ENCODE assay signal across 8 cellular contexts in the genomic region with DNA sequence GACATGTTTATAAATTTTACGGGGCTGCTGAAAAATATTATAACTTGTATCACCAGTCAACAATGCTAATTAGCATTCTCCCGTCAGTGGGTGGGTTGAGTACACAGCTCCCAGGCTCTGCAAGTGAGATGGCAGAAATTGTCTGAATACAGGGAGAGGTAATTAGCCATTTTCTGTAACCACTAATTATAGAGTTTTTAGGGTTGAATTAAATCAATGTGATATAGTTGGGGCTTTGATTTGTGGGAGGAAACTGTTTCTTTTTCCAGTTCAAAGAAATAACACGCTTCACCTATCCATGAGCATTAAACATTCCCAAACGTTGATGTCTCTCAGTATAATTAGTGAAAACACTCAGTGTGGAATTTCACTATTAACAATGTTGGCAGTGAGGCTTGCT. TPM values are rescaled to one million over a fixed set of nuclear protein-coding genes. Genes with fewer than 3 reads are reported as not detected.
DNase-seq lines count a peak whose midpoint lies in the region; ATAC-seq and TF ChIP-seq lines count a peak whose summit lies in the region.

No MANE protein-coding gene starts in this region.

- H3K27me3 ChIP-seq in CD4-positive, CD25-positive, alpha-beta regulatory T cell (ENCODE audit: control insufficient read depth, insufficient read depth, low read length): no peaks in the 10 kb centered on the region
- no peaks in the 10 kb centered on the region for H3K27me3 ChIP-seq in MM.1S (replicated peaks; ENCODE audit: insufficient read depth, low read length)
- peaks cover 22% of the 10 kb centered on the region for H3K27me3 ChIP-seq in ectodermal cell (ENCODE audit: control insufficient read depth, insufficient read depth, low read length, poor library complexity, severe bottlenecking)

- ATAC-seq in CD4-positive, CD25-positive, alpha-beta regulatory T cell (ENCODE audit: low read depth in 2 of 2): no peak
- ATAC-seq in HG02973 (IDR thresholded peaks at IDR 0.05; ENCODE audit: unreplicated experiment): no peak

- no peak for DNase-seq in CD4-positive, CD25-positive, alpha-beta regulatory T cell
- DNase-seq in MM.1S (no peak), neural crest cell (ENCODE audit: low read depth, low spot score) (no peak), T1000 (lab: John Stamatoyannopoulos, UW) (no peak), GM19238 (ENCODE audit: insufficient read length, low spot score) (no peak), OCI-M1 (lab: John Stamatoyannopoulos, UW) (no peak)

- H4K20me1 ChIP-seq in MM.1S (ENCODE audit: insufficient read depth, low read length): no peaks in the 10 kb centered on the region

- H3K9me3 ChIP-seq in CD4-positive, CD25-positive, alpha-beta regulatory T cell (ENCODE audit: control insufficient read depth in 2 of 2, low read length in 2 of 2): no peaks in the 10 kb centered on the region
- no peaks in the 10 kb centered on the region for H3K9me3 ChIP-seq in MM.1S (replicated peaks; ENCODE audit: insufficient read depth, low read length)
- H3K9me3 ChIP-seq in ectodermal cell (ENCODE audit: control insufficient read depth, low read length): no peaks in the 10 kb centered on the region

- peaks cover 29% of the 10 kb centered on the region for H3K27me3 Mint-ChIP-seq in CD4-positive, CD25-positive, alpha-beta regulatory T cell
- peaks cover 28% of the 10 kb centered on the region for H3K27me3 Mint-ChIP-seq in neural crest cell (ENCODE audit: low read depth)

- H3K4me3 ChIP-seq in CD4-positive, CD25-positive, alpha-beta regulatory T cell (ENCODE audit: low read depth, low read length): peak overlapping the region; percentile 51
- H3K4me3 ChIP-seq in MM.1S (ENCODE audit: low read length) (peak overlapping the region; percentile 65), ectodermal cell (ENCODE audit: insufficient read depth, low read depth, low read length) (peak overlapping the region; percentile 78)

- H3K4me1 Mint-ChIP-seq in CD4-positive, CD25-positive, alpha-beta regulatory T cell: peaks cover 3 to 19% (median 11%) of the 10 kb centered on the region in 4 donors
- H3K4me1 Mint-ChIP-seq in neural crest cell: peaks cover 14% of the 10 kb centered on the region

- no peaks in the 10 kb centered on the region for H3K9me2 ChIP-seq in MM.1S (replicated peaks; ENCODE audit: insufficient read depth, low read length)

- peak overlapping the region; percentile 72; the same call in 1 of the 2 replicates for H3K4me2 ChIP-seq in MM.1S (ENCODE audit: low read depth, low read length)

- H3K27ac Mint-ChIP-seq in CD4-positive, CD25-positive, alpha-beta regulatory T cell: no peak overlapping the region
- H3K27ac Mint-ChIP-seq in neural crest cell (ENCODE audit: unreplicated experiment): no peak overlapping the region

- TF ChIP-seq CTCF in MM.1S (IDR thresholded peaks at IDR 0.05; ENCODE audit: low read length) (no peak), neural crest cell (conservative IDR thresholded peaks at IDR 0.05) (no peak)

- peaks cover 12% of the 10 kb centered on the region for H3F3A ChIP-seq in MM.1S (ENCODE audit: insufficient read depth, low read length)

- H3K27ac ChIP-seq in CD4-positive, CD25-positive, alpha-beta regulatory T cell (ENCODE audit: insufficient read depth, low read length, poor library complexity, severe bottlenecking): no peak overlapping the region
- H3K27ac ChIP-seq in MM.1S (ENCODE audit: low read length): peak overlapping the region; percentile 58; the same call in 1 of the 2 replicates
- no peak overlapping the region for H3K27ac ChIP-seq in ectodermal cell (ENCODE audit: insufficient read depth, low read depth, low read length, poor library complexity, severe bottlenecking)

- H3K4me3 Mint-ChIP-seq in CD4-positive, CD25-positive, alpha-beta regulatory T cell: peak overlapping the region; percentile 86 to 94 (median 89)
- H3K4me3 Mint-ChIP-seq in neural crest cell: peak overlapping the region; percentile 93

- H3K9me3 Mint-ChIP-seq in CD4-positive, CD25-positive, alpha-beta regulatory T cell: peaks cover 4 to 13% (median 6%) of the 10 kb centered on the region in 7 donors
- peaks cover 11% of the 10 kb centered on the region for H3K9me3 Mint-ChIP-seq in neural crest cell

- H3K9ac ChIP-seq in MM.1S (ENCODE audit: low read length): peak overlapping the region; percentile 57; the same call in 1 of the 2 replicates

- peaks cover 39% of the 10 kb centered on the region for H3K79me2 ChIP-seq in MM.1S (ENCODE audit: low read length)

- WGBS in ectodermal cell, 2 experiments: 70% methylated on average over 3 of the region's 4 CpGs; no CpG with 5 or more reads in 1 of the 2 experiments

- no peaks in the 10 kb centered on the region for H3K36me3 ChIP-seq in CD4-positive, CD25-positive, alpha-beta regulatory T cell (ENCODE audit: control insufficient read depth, insufficient read depth, low read length)
- no peaks in the 10 kb centered on the region for H3K36me3 ChIP-seq in MM.1S (replicated peaks; ENCODE audit: insufficient read depth, low read length)
- H3K36me3 ChIP-seq in ectodermal cell (ENCODE audit: control insufficient read depth, insufficient read depth, low read length): no peaks in the 10 kb centered on the region

- H2AFZ ChIP-seq in MM.1S (ENCODE audit: low read length): 0 out of 2 replicates have a peak overlapping the region, but pooled peaks have one; percentile 48

- peaks cover 3% of the 10 kb centered on the region for H3K36me3 Mint-ChIP-seq in CD4-positive, CD25-positive, alpha-beta regulatory T cell
- H3K36me3 Mint-ChIP-seq in neural crest cell (ENCODE audit: low read depth): peaks cover 3% of the 10 kb centered on the region

- peaks cover 16% of the 10 kb centered on the region for H3K4me1 ChIP-seq in CD4-positive, CD25-positive, alpha-beta regulatory T cell (ENCODE audit: control insufficient read depth, insufficient read depth, low read length, poor library complexity, severe bottlenecking)
- H3K4me1 ChIP-seq in MM.1S (ENCODE audit: low read length): peaks cover 13% of the 10 kb centered on the region
- peaks cover 6% of the 10 kb centered on the region for H3K4me1 ChIP-seq in ectodermal cell (ENCODE audit: control insufficient read depth, insufficient read depth, low read length)

RNA-seq across cellular contexts. Expression of a gene that starts 1.4 kb away (rescaled TPM):
- 3.6 TPM for total RNA-seq in CD4-positive, CD25-positive, alpha-beta regulatory T cell
- 10 to 100 TPM in 1 of 4 donors, 1 to 10 TPM in 3; 5.4 to 10.7 (median 7.9) TPM for polyA plus RNA-seq in CD4-positive, CD25-positive, alpha-beta regulatory T cell
- 8.6 TPM for polyA plus RNA-seq in ectodermal cell (2013, experiment 1 of 4)
- polyA plus RNA-seq in ectodermal cell (2013, experiment 2 of 4): 9.2 TPM
- polyA plus RNA-seq in ectodermal cell (2013, experiment 3 of 4): 7.6 TPM
- 7.9 TPM for polyA plus RNA-seq in ectodermal cell (2013, experiment 4 of 4)
- total RNA-seq in neural crest cell: 5.4 and 6.6 TPM in 2 replicates
